In the genomic region with DNA sequence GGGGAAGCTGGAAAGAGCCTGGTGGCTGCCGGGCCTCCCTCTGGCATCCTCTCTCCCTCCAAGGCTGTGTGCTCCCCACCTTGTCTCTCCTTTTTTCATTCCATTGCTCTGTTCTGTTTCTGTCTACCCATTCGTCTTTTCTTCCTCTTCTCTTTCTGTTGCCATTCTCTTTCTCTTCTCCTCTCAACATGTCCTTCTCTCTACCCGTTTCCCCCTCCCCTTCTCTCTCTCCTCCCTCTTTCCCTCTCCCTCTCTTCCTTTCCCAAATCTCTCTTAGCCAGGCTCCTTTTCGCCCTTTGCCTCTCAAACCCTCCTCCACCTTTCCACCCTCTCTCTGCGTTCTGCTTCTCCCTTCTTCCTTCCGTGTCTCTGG, we compare ENCODE assay signal across 1 cellular context.
TF ChIP-seq lines count a peak whose summit lies in the region.

No MANE protein-coding gene starts in this region.

TF ChIP-seq in IMR-90, 13 proteins besides CTCF, POLR2A, EP300 and RAD21:
- TF ChIP-seq FOS (IDR thresholded peaks at IDR 0.05; ENCODE audit: low read depth, low read length) (no peak), RFX5 (IDR thresholded peaks at IDR 0.05; ENCODE audit: low read depth, low read length) (no peak), MAZ (IDR thresholded peaks at IDR 0.05; ENCODE audit: borderline replicate concordance, low read depth, low read length) (no peak), SMC3 (IDR thresholded peaks at IDR 0.05; ENCODE audit: low read depth, low read length) (no peak), MXI1 (IDR thresholded peaks at IDR 0.05; ENCODE audit: borderline replicate concordance, low read depth, low read length) (no peak), RCOR1 (IDR thresholded peaks at IDR 0.05; ENCODE audit: insufficient replicate concordance, low read length) (no peak), CEBPB (IDR thresholded peaks at IDR 0.05; ENCODE audit: low read depth, low read length) (no peak), NFE2L2 (IDR thresholded peaks at IDR 0.05; ENCODE audit: low read depth, low read length) (no peak), BHLHE40 (IDR thresholded peaks at IDR 0.05; ENCODE audit: low read depth, low read length) (no peak)
- TF ChIP-seq, protein P1, sequence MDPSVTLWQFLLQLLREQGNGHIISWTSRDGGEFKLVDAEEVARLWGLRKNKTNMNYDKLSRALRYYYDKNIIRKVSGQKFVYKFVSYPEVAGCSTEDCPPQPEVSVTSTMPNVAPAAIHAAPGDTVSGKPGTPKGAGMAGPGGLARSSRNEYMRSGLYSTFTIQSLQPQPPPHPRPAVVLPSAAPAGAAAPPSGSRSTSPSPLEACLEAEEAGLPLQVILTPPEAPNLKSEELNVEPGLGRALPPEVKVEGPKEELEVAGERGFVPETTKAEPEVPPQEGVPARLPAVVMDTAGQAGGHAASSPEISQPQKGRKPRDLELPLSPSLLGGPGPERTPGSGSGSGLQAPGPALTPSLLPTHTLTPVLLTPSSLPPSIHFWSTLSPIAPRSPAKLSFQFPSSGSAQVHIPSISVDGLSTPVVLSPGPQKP (IDR thresholded peaks at IDR 0.05; ENCODE audit: borderline replicate concordance, low read depth, low read length) = no peak
